ENCODE assay signal across 10 cellular contexts in the genomic region with DNA sequence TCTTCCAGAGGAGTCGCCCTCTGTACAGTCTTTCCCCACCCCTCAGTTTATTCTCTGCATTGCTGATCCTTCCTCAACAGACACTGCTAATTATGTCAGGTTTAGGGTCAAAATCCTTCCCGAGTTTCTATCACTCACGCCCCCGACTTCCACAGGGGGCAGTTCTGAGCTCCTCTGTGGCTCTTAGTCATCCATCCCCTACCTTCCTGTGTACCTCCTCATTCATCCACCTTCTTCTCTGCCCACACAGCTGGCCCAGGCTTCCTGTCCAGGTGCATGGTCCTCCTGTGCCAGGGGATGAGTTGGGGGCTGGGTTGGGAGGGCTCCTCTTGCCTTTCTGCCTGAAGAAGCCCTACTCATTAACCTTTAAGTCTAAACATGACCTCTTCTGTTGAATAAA.
DNase-seq lines count a peak whose midpoint lies in the region; ATAC-seq, FAIRE-seq and TF ChIP-seq lines count a peak whose summit lies in the region.
"Had no signal": no experiment of that assay in that cellular context is flagged by ENCODE, and none has a peak within 500 bp of the region (broad histone marks: within the 10 kb centered on the region; RNA-seq: fewer than 3 reads in every experiment).

No MANE protein-coding gene starts in this region.

- H3K4me2 ChIP-seq in PC-9: no peak overlapping the region

- peaks cover 20% of the 10 kb centered on the region; the same call in 1 of the 2 replicates for H3F3A ChIP-seq in PC-9 (ENCODE audit: insufficient read depth, low read depth)

- no peaks in the 10 kb centered on the region for H3K27me3 Mint-ChIP-seq in MCF 10A (ENCODE audit: insufficient read depth, unreplicated experiment)
- H3K27me3 Mint-ChIP-seq in dendritic cell treated with granulocyte-macrophage colony-stimulating factor and Interleukin-4, amounts not matched to agents 40 ng/mL and 50 ng/mL, for 4 days: peaks cover 4% of the 10 kb centered on the region

- H4K20me1 ChIP-seq in PC-9 (ENCODE audit: insufficient read depth): no peaks in the 10 kb centered on the region

- H3K4me1 Mint-ChIP-seq in MCF 10A (ENCODE audit: insufficient read depth, unreplicated experiment): peaks cover 20% of the 10 kb centered on the region
- H3K4me1 Mint-ChIP-seq in dendritic cell treated with granulocyte-macrophage colony-stimulating factor and Interleukin-4, amounts not matched to agents 40 ng/mL and 50 ng/mL, for 4 days (ENCODE audit: low read depth): peaks cover 68% of the 10 kb centered on the region

- POLR2A ChIA-PET in MCF 10A (lab: Yijun Ruan, JAX) (no interaction called here), PC-9 (lab: Charles Lee; ENCODE audit: unreplicated experiment) (no interaction called here)

- H3K4me3 ChIP-seq in breast epithelium (no peak overlapping the region), PC-9 (no peak overlapping the region), lower lobe of right lung (no peak overlapping the region)
- H3K4me3 ChIP-seq: esophagus squamous epithelium, tibial nerve had no signal

- no TSS peak for BruUV-seq in MCF 10A (replicated peaks; lab: Mats Ljungman, UMichigan)
- no TSS peak for BruUV-seq in PC-9 (replicated peaks; lab: Mats Ljungman, UMichigan)

- H2AFZ ChIP-seq in PC-9: no peak overlapping the region

- peak; percentile 5 for FAIRE-seq in urothelium cell line (lab: Jason Lieb, UNC)

- ATAC-seq in lower lobe of right lung (no peak), HG02852 (IDR thresholded peaks at IDR 0.05; ENCODE audit: unreplicated experiment) (no peak), HG03457 (IDR thresholded peaks at IDR 0.05; ENCODE audit: unreplicated experiment) (no peak)

- no peaks in the 10 kb centered on the region for H3K9me2 ChIP-seq in PC-9 (ENCODE audit: insufficient read depth)

- no peaks in the 10 kb centered on the region for H3K79me2 ChIP-seq in PC-9 (ENCODE audit: low read depth)

- H3K27me3 ChIP-seq in breast epithelium: no peaks in the 10 kb centered on the region
- no peaks in the 10 kb centered on the region for H3K27me3 ChIP-seq in PC-9 (ENCODE audit: insufficient read depth, low read depth)
- no peaks in the 10 kb centered on the region for H3K27me3 ChIP-seq in lower lobe of right lung (ENCODE audit: low read depth)
- H3K27me3 ChIP-seq: esophagus squamous epithelium, tibial nerve had no signal

- no peaks in the 10 kb centered on the region for H3K9me3 ChIP-seq in breast epithelium
- H3K9me3 ChIP-seq in PC-9 (ENCODE audit: insufficient read depth, low read depth): peaks cover 8% of the 10 kb centered on the region
- H3K9me3 ChIP-seq in lower lobe of right lung: no peaks in the 10 kb centered on the region
- H3K9me3 ChIP-seq: esophagus squamous epithelium, tibial nerve had no signal

- TF ChIP-seq CTCF in MCF 10A (IDR thresholded peaks at IDR 0.05; ENCODE audit: unreplicated experiment): no peak
- no peak for TF ChIP-seq CTCF in breast epithelium (IDR thresholded peaks at IDR 0.05)
- TF ChIP-seq CTCF in PC-9 (conservative IDR thresholded peaks at IDR 0.05): peak; percentile 12; the same call in 1 of the 2 replicates
- TF ChIP-seq CTCF in lower lobe of right lung (IDR thresholded peaks at IDR 0.05): no peak

- H3K4me1 ChIP-seq in breast epithelium (no peaks in the 10 kb centered on the region), PC-9 (replicated peaks; ENCODE audit: insufficient read depth) (peaks cover 23% of the 10 kb centered on the region), lower lobe of right lung (peaks cover 37% of the 10 kb centered on the region)

- H3K9me3 Mint-ChIP-seq in MCF 10A (ENCODE audit: unreplicated experiment): no peaks in the 10 kb centered on the region
- peaks cover 6% of the 10 kb centered on the region for H3K9me3 Mint-ChIP-seq in dendritic cell treated with granulocyte-macrophage colony-stimulating factor and Interleukin-4, amounts not matched to agents 40 ng/mL and 50 ng/mL, for 4 days

- H3K36me3 ChIP-seq in breast epithelium (no peaks in the 10 kb centered on the region), PC-9 (ENCODE audit: low read depth) (no peaks in the 10 kb centered on the region), lower lobe of right lung (no peaks in the 10 kb centered on the region)
- H3K36me3 ChIP-seq: esophagus squamous epithelium, tibial nerve had no signal

- CTCF ChIA-PET in MCF 10A (lab: Yijun Ruan, JAX): interaction anchor here (0.6 kb wide), 2 partner anchors 40 to 774 kb away, joined by 3 read pairs; no protein-coding TSS in a partner anchor
- CTCF ChIA-PET in PC-9 (lab: Charles Lee): interaction anchor here (0.6 to 0.9 kb wide), 3 partner anchors 202 to 754 kb away, joined by 3 to 8 read pairs (median 5); no protein-coding TSS in a partner anchor

- peak; percentile 19 for DNase-seq in MCF 10A (ENCODE audit: unreplicated experiment)
- DNase-seq in breast epithelium (ENCODE audit: low spot score in 2 of 2): no peak
- DNase-seq in PC-9: no peak
- DNase-seq in urothelium cell line (ENCODE audit: low spot score): peak; percentile 58
- no peak for DNase-seq in lower lobe of right lung
- DNase-seq: esophagus squamous epithelium had no signal

- intact Hi-C loops in MCF 10A (cut with micrococcal nuclease) (no loop called here), breast epithelium (cut with DNase I; ENCODE audit: low total_unique reads) (no loop called here), PC-9 (cut with micrococcal nuclease; ENCODE audit: unreplicated experiment) (no loop called here), lower lobe of right lung (cut with DNase I) (no loop called here)
- intact Hi-C loops in dendritic cell treated with granulocyte-macrophage colony-stimulating factor and Interleukin-4, amounts not matched to agents 40 ng/mL and 50 ng/mL, for 4 days (cut with micrococcal nuclease): no loop called here

- H3K27ac Mint-ChIP-seq in MCF 10A (ENCODE audit: low read depth, unreplicated experiment): no peak overlapping the region
- H3K27ac Mint-ChIP-seq in dendritic cell treated with granulocyte-macrophage colony-stimulating factor and Interleukin-4, amounts not matched to agents 40 ng/mL and 50 ng/mL, for 4 days: peak overlapping the region; percentile 93

- no peak overlapping the region for H3K4me3 Mint-ChIP-seq in MCF 10A (ENCODE audit: unreplicated experiment)
- H3K4me3 Mint-ChIP-seq in dendritic cell treated with granulocyte-macrophage colony-stimulating factor and Interleukin-4, amounts not matched to agents 40 ng/mL and 50 ng/mL, for 4 days: no peak overlapping the region

- H3K27ac ChIP-seq in breast epithelium: no peak overlapping the region
- H3K27ac ChIP-seq in PC-9: no peak overlapping the region
- H3K27ac ChIP-seq in lower lobe of right lung: no peak overlapping the region
- H3K27ac ChIP-seq: tibial nerve had no signal

- no peak for TF ChIP-seq POLR2A in breast epithelium (IDR thresholded peaks at IDR 0.05)

- no peaks in the 10 kb centered on the region for H3K36me3 Mint-ChIP-seq in MCF 10A (ENCODE audit: insufficient read depth, unreplicated experiment)
- H3K36me3 Mint-ChIP-seq in dendritic cell treated with granulocyte-macrophage colony-stimulating factor and Interleukin-4, amounts not matched to agents 40 ng/mL and 50 ng/mL, for 4 days (ENCODE audit: low read depth): no peaks in the 10 kb centered on the region

Comparison
In these comparisons a context has a peak if more than half of its experiments do, and no peak if none do; other contexts are left out.
1. DNase-seq: peak in MCF 10A (single experiment) and urothelium cell line (single experiment); none in breast epithelium (0 of 2), PC-9 (0 of 2) and lower lobe of right lung (single experiment).